Comparison of ENCODE assay signal across 8 cellular contexts in genomic region chr5:52798952-52799351, GRCh38. TPM values are rescaled to one million over a fixed set of nuclear protein-coding genes. Genes with fewer than 3 reads are reported as not detected.
DNase-seq lines count a peak whose midpoint lies in the region; ATAC-seq and TF ChIP-seq lines count a peak whose summit lies in the region.

No MANE protein-coding gene starts in this region.

- H3K27me3 ChIP-seq in ACC112 (ENCODE audit: insufficient read depth, low read length), result no peaks in the 10 kb centered on the region
- no peaks in the 10 kb centered on the region for H3K27me3 ChIP-seq in IMR-90 (ENCODE audit: control insufficient read depth, insufficient read depth, low read length)
- no peaks in the 10 kb centered on the region for H3K27me3 ChIP-seq in brain microvascular endothelial cell (replicated peaks)

- dilution Hi-C loops in IMR-90 (cut with HindIII; ENCODE audit: low sequenced_read_pairs, unreplicated experiment), result no loop called here

- peaks cover 36% of the 10 kb centered on the region for H3K4me1 ChIP-seq in ACC112 (ENCODE audit: control insufficient read depth, insufficient read depth, low read length, unreplicated experiment)
- H3K4me1 ChIP-seq in IMR-90 (ENCODE audit: control insufficient read depth, insufficient read depth, low read length), result no peaks in the 10 kb centered on the region; the same call in 1 of the 2 replicates

- H2BK120ac ChIP-seq in IMR-90 (ENCODE audit: low read depth, low read length), result peak overlapping the region; percentile 89

- H3K27ac Mint-ChIP-seq in mesothelial cell of epicardium, result peak overlapping the region; percentile 97

- no peaks in the 10 kb centered on the region for H3K9me1 ChIP-seq in IMR-90 (ENCODE audit: insufficient read depth, low read length)

- no peak for TF ChIP-seq POLR2A in IMR-90 (IDR thresholded peaks at IDR 0.05; ENCODE audit: low read depth, low read length)

- peaks cover 41% of the 10 kb centered on the region for H3K4me1 Mint-ChIP-seq in mesothelial cell of epicardium

- ATAC-seq in IMR-90 (ENCODE audit: low read depth), result no peak
- ATAC-seq in HG02840 (IDR thresholded peaks at IDR 0.05; ENCODE audit: low FRiP score, unreplicated experiment), result no peak
- no peak for ATAC-seq in HG03280 (IDR thresholded peaks at IDR 0.05; ENCODE audit: unreplicated experiment)
- ATAC-seq in GM21447 (IDR thresholded peaks at IDR 0.05; ENCODE audit: unreplicated experiment), result no peak
- no peak for ATAC-seq in GM21515 (IDR thresholded peaks at IDR 0.05; ENCODE audit: unreplicated experiment)

- no peaks in the 10 kb centered on the region for H3K36me3 Mint-ChIP-seq in mesothelial cell of epicardium

- peak overlapping the region; percentile 79 for H3K9ac ChIP-seq in IMR-90 (ENCODE audit: low read depth, low read length)

- peak overlapping the region; percentile 97 for H3K23ac ChIP-seq in IMR-90 (ENCODE audit: low read depth, low read length)

- no peaks in the 10 kb centered on the region for H3K9me3 ChIP-seq in IMR-90 (ENCODE audit: control insufficient read depth, insufficient read depth, low read length)

- H2AFZ ChIP-seq in ACC112 (ENCODE audit: low read length, unreplicated experiment) (no peak overlapping the region), IMR-90 (replicated peaks; ENCODE audit: low read length, poor library complexity) (peak overlapping the region; percentile 87)

- peak overlapping the region; percentile 37 for H2AK5ac ChIP-seq in IMR-90 (ENCODE audit: low read depth, low read length)

- H3K56ac ChIP-seq in IMR-90 (ENCODE audit: extremely low read depth, insufficient read depth, low read length), result peak overlapping the region; percentile 91

- H3K4me3 ChIP-seq in ACC112 (ENCODE audit: low read depth, low read length) (peak overlapping the region; percentile 96), IMR-90 (ENCODE audit: insufficient read depth, low read depth, low read length) (peak overlapping the region; percentile 56), brain microvascular endothelial cell (ENCODE audit: low read depth, low read length) (peak overlapping the region; percentile 79)

- intact Hi-C loops in IMR-90 (cut with micrococcal nuclease), result no loop called here

- no peak for TF ChIP-seq RAD21 in IMR-90 (IDR thresholded peaks at IDR 0.05; ENCODE audit: low read length)

- H3K9me3 Mint-ChIP-seq in mesothelial cell of epicardium, result no peaks in the 10 kb centered on the region

- peaks cover 67% of the 10 kb centered on the region for H3K79me2 ChIP-seq in ACC112 (ENCODE audit: control insufficient read depth, insufficient read depth, low read length, unreplicated experiment)

- H3K4me3 Mint-ChIP-seq in mesothelial cell of epicardium, result peak overlapping the region; percentile 92

- peak overlapping the region; percentile 60 for H4K5ac ChIP-seq in IMR-90 (ENCODE audit: low read depth, low read length)

- in situ Hi-C loops in IMR-90 (cut with MboI; ENCODE audit: low sequenced_read_pairs) (no loop called here), brain microvascular endothelial cell (cut with HindIII; ENCODE audit: low pct_ligation_motif_present, low sequenced_read_pairs) (no loop called here)

- peak overlapping the region; percentile 64 for H2BK20ac ChIP-seq in IMR-90 (ENCODE audit: low read depth, low read length)

- H3K27ac ChIP-seq in ACC112 (ENCODE audit: low read depth, low read length) (peak overlapping the region; percentile 94), IMR-90 (ENCODE audit: insufficient read depth, low read length) (peak overlapping the region; percentile 95), brain microvascular endothelial cell (peak overlapping the region; percentile 98)

- H3K79me1 ChIP-seq in IMR-90 (ENCODE audit: low read depth in 1 of 2, low read length in 2 of 2), result peaks cover 0 to 22% of the 10 kb centered on the region in 2 experiments; a peak in 2 of 4 replicates

- POLR2A ChIA-PET in IMR-90 (lab: Charles Lee; ENCODE audit: unreplicated experiment), result interaction anchor here (1.1 to 1.2 kb wide), 2 partner anchors 10 to 11 kb away, joined by 5 read pairs; no protein-coding TSS in a partner anchor

- H3K14ac ChIP-seq in IMR-90 (replicated peaks; ENCODE audit: low read depth, low read length), result peak overlapping the region; percentile 96

- peak overlapping the region; percentile 40 to 84 for H4K8ac ChIP-seq in IMR-90 (ENCODE audit: low read depth in 2 of 2, low read length in 2 of 2)

- CTCF ChIA-PET in IMR-90 (lab: Yijun Ruan, JAX), result interaction anchor here (0.5 to 1.4 kb wide), 5 partner anchors 8 to 134 kb away, joined by 3 to 5 read pairs (median 4); no protein-coding TSS in a partner anchor

- H4K91ac ChIP-seq in IMR-90 (ENCODE audit: insufficient read depth, low read depth, low read length), result peak overlapping the region; percentile 89

- peak overlapping the region; percentile 86 for H2BK15ac ChIP-seq in IMR-90 (ENCODE audit: low read depth, low read length)

- H2BK5ac ChIP-seq in IMR-90 (ENCODE audit: low read depth, low read length, poor library complexity, severe bottlenecking), result peak overlapping the region; percentile 74

- H3K36me3 ChIP-seq in ACC112 (ENCODE audit: insufficient read depth, low read length), result peaks cover 22% of the 10 kb centered on the region
- H3K36me3 ChIP-seq in IMR-90 (ENCODE audit: control insufficient read depth, insufficient read depth, low read length), result peaks cover 11% of the 10 kb centered on the region
- peaks cover 12% of the 10 kb centered on the region for H3K36me3 ChIP-seq in brain microvascular endothelial cell (replicated peaks)

- H3K18ac ChIP-seq in IMR-90 (ENCODE audit: low read depth, low read length), result peak overlapping the region; percentile 75

- WGBS in IMR-90 (ENCODE audit: extremely low coverage in 2 of 2, insufficient read length in 1 of 2), 2 experiments, result 0% methylated on average over 1 of the region's 4 CpGs; no CpG with 5 or more reads in 1 of the 2 experiments

- peak overlapping the region; percentile 84 for H3K4me2 ChIP-seq in IMR-90 (ENCODE audit: low read depth, low read length)

- BruUV-seq in IMR-90 (replicated peaks; lab: Mats Ljungman, UMichigan), result no TSS peak

- H2AK9ac ChIP-seq in IMR-90 (replicated peaks; ENCODE audit: low read depth, low read length, poor library complexity), result peak overlapping the region; percentile 30

- no peak for DNase-seq in IMR-90
- no peak for DNase-seq in brain microvascular endothelial cell
- DNase-seq in mesothelial cell of epicardium (ENCODE audit: low spot score in 2 of 2, unreplicated experiment in 2 of 2), result no peak

- TF ChIP-seq CTCF in IMR-90 (conservative IDR thresholded peaks at IDR 0.05; ENCODE audit: low read depth, low read length), result no peak
- no peak for TF ChIP-seq CTCF in brain microvascular endothelial cell (IDR thresholded peaks at IDR 0.05; ENCODE audit: low read depth, low read length, missing control alignments)
- TF ChIP-seq CTCF in mesothelial cell of epicardium (IDR thresholded peaks at IDR 0.05; ENCODE audit: unreplicated experiment), result no peak

- H4K20me1 ChIP-seq in IMR-90 (ENCODE audit: insufficient read depth, low read length), result peaks cover 30% of the 10 kb centered on the region

- no peaks in the 10 kb centered on the region for H3K27me3 Mint-ChIP-seq in mesothelial cell of epicardium (ENCODE audit: low read depth)

- H3K4ac ChIP-seq in IMR-90 (ENCODE audit: low read depth, low read length), result peak overlapping the region; percentile 95

TF ChIP-seq in IMR-90, 13 proteins besides CTCF, POLR2A, EP300 and RAD21:
- no peak for TF ChIP-seq ELK1 (IDR thresholded peaks at IDR 0.05; ENCODE audit: borderline replicate concordance, low read depth, low read length)
- TF ChIP-seq CHD1 (IDR thresholded peaks at IDR 0.05; ENCODE audit: low read depth, low read length), result no peak
- TF ChIP-seq MAZ (IDR thresholded peaks at IDR 0.05; ENCODE audit: borderline replicate concordance, low read depth, low read length), result no peak
- TF ChIP-seq SMC3 (IDR thresholded peaks at IDR 0.05; ENCODE audit: low read depth, low read length), result no peak
- no peak for TF ChIP-seq RCOR1 (IDR thresholded peaks at IDR 0.05; ENCODE audit: insufficient replicate concordance, low read length)
- TF ChIP-seq BHLHE40 (IDR thresholded peaks at IDR 0.05; ENCODE audit: low read depth, low read length), result no peak
- TF ChIP-seq CEBPB (IDR thresholded peaks at IDR 0.05; ENCODE audit: low read depth, low read length), result no peak
- TF ChIP-seq FOS (IDR thresholded peaks at IDR 0.05; ENCODE audit: low read depth, low read length), result no peak
- TF ChIP-seq MAFK (IDR thresholded peaks at IDR 0.05; ENCODE audit: low read depth, low read length), result no peak
TF ChIP-seq in IMR-90: peak in this region for 0.

RNA-seq across cellular contexts. Expression of gene ITGA1, which starts 11.2 kb away (rescaled TPM):
- 74.4 and 95.2 TPM in 2 replicates for total RNA-seq in IMR-90 (2012; rRNA removed)
- 17.5 and 22.3 TPM in 2 replicates for polyA plus RNA-seq in IMR-90 (2012; rRNA removed)
- polyA plus RNA-seq in IMR-90 (2012; cell fraction: cytosol; rRNA removed), result 4.4 and 10.5 TPM in 2 replicates
- 5.5 and 36.2 TPM in 2 replicates for polyA plus RNA-seq in IMR-90 (2012; cell fraction: nucleus; rRNA removed; ENCODE audit: low replicate concordance)
- 8.3 to 10.8 TPM (median 9.1 TPM) in 3 replicates for total RNA-seq in mesothelial cell of epicardium

RNA-seq across cellular contexts. Expression of gene PELO, which starts 11.2 kb away (rescaled TPM):
- total RNA-seq in IMR-90 (2012; rRNA removed) (48.9 and 49.7 TPM in 2 replicates), mesothelial cell of epicardium (12.5 to 14.2 TPM (median 14.0 TPM) in 3 replicates)
- polyA plus RNA-seq in IMR-90 (2012; rRNA removed), result 42.4 and 43.7 TPM in 2 replicates
- polyA plus RNA-seq in IMR-90 (2012; cell fraction: cytosol; rRNA removed), result 34.3 and 38.4 TPM in 2 replicates
- 32.6 and 34.9 TPM in 2 replicates for polyA plus RNA-seq in IMR-90 (2012; cell fraction: nucleus; rRNA removed; ENCODE audit: low replicate concordance)
